8 cellular contexts compared by ENCODE assay signal in genomic region chr10:69087600-69088470, GRCh38. TPM values are rescaled to one million over a fixed set of nuclear protein-coding genes. Genes with fewer than 3 reads are reported as not detected.
A peak's percentile ranks its signal among the peaks of the same experiment; 100 is the strongest.
DNase-seq lines count a peak whose midpoint lies in the region; ATAC-seq and TF ChIP-seq lines count a peak whose summit lies in the region.

Gene SRGN (plus strand): TSS chr10:69088103. CDS start chr10:69088158, 55 bp downstream.

- no peaks in the 10 kb centered on the region for H3K9me3 ChIP-seq in muscle layer of colon (ENCODE audit: low read length)

- H3K4me1 Mint-ChIP-seq in stimulated activated naive CD8-positive, alpha-beta T cell treated with anti-CD3 and anti-CD28 coated beads, Interleukin-15, amount 100 ng/mL, for 72 hours: peaks cover 45% of the 10 kb centered on the region

- peak; percentile 50 for ATAC-seq in GM19467 (IDR thresholded peaks at IDR 0.05; ENCODE audit: unreplicated experiment)
- peak; percentile 74 for ATAC-seq in stimulated activated naive CD8-positive, alpha-beta T cell treated with anti-CD3 and anti-CD28 coated beads, Interleukin-15, amount 100 ng/mL, for 72 hours

- DNase-seq in AG09319 (ENCODE audit: extremely low read depth, low read depth) (peak; percentile 35), dermis microvascular lymphatic vessel endothelial cell (ENCODE audit: low read depth in 2 of 2) (peak; percentile 84 to 92), NCI-H2171 (lab: John Stamatoyannopoulos, UW) (no peak)
- DNase-seq in Jurkat, Clone E6-1 (ENCODE audit: low read depth, low spot score): peak; percentile 85
- DNase-seq in activated CD4-positive, alpha-beta T cell treated with anti-CD3 and anti-CD28 coated beads, Interleukin-2, amount 50 U/mL, for 4 hours: peak; percentile 61 to 68
- DNase-seq in stimulated activated naive CD8-positive, alpha-beta T cell treated with anti-CD3 and anti-CD28 coated beads, Interleukin-15, amount 100 ng/mL, for 72 hours: peak; percentile 76 to 81

- no peak within 1 kb of the TSS for H3K9ac ChIP-seq in muscle layer of colon (ENCODE audit: low read length)

- no peaks in the 10 kb centered on the region for H3K27me3 ChIP-seq in muscle layer of colon (ENCODE audit: control insufficient read depth in 1 of 2, insufficient read depth in 2 of 2, low read length in 2 of 2)

- TF ChIP-seq CTCF in AG09319 (IDR thresholded peaks at IDR 0.05; ENCODE audit: low read depth, low read length): no peak

- H3K36me3 ChIP-seq in muscle layer of colon (ENCODE audit: insufficient read depth, low read length): no peaks in the 10 kb centered on the region

- H3K27ac Mint-ChIP-seq in stimulated activated naive CD8-positive, alpha-beta T cell treated with anti-CD3 and anti-CD28 coated beads, Interleukin-15, amount 100 ng/mL, for 72 hours: peak within 1 kb of the TSS; percentile 96 to 97

- H3K27ac ChIP-seq in muscle layer of colon (ENCODE audit: low read depth, low read length): peak within 1 kb of the TSS; percentile 52

- H3K4me3 Mint-ChIP-seq in stimulated activated naive CD8-positive, alpha-beta T cell treated with anti-CD3 and anti-CD28 coated beads, Interleukin-15, amount 100 ng/mL, for 72 hours: peak within 1 kb of the TSS; percentile 74 to 83

- no peaks in the 10 kb centered on the region for H3K9me3 Mint-ChIP-seq in stimulated activated naive CD8-positive, alpha-beta T cell treated with anti-CD3 and anti-CD28 coated beads, Interleukin-15, amount 100 ng/mL, for 72 hours

- no peaks in the 10 kb centered on the region for H3K4me1 ChIP-seq in muscle layer of colon (ENCODE audit: insufficient read depth, low read length)

- H3K27me3 Mint-ChIP-seq in stimulated activated naive CD8-positive, alpha-beta T cell treated with anti-CD3 and anti-CD28 coated beads, Interleukin-15, amount 100 ng/mL, for 72 hours: no peaks in the 10 kb centered on the region

- H3K4me3 ChIP-seq in Jurkat, Clone E6-1 (ENCODE audit: low read length): peak within 1 kb of the TSS; percentile 48
- peak within 1 kb of the TSS in 1 of 2 donors; percentile 19 for H3K4me3 ChIP-seq in muscle layer of colon (ENCODE audit: low read depth in 1 of 2, low read length in 2 of 2)

RNA-seq across cellular contexts. Expression of gene SRGN, which starts in this region (rescaled TPM):
- 9.5 TPM for polyA plus RNA-seq in Jurkat, Clone E6-1 (2012; ENCODE audit: insufficient read depth, insufficient read length)
- total RNA-seq in dermis microvascular lymphatic vessel endothelial cell: 218 and 298 TPM in 2 replicates
